Comparison of ENCODE assay signal across 1 cellular context in genomic region chr12:101719566-101719965, GRCh38.
TF ChIP-seq lines count a peak whose summit lies in the region.

No MANE protein-coding gene starts in this region.

TF ChIP-seq in IMR-90, 13 proteins besides CTCF, POLR2A, EP300 and RAD21 (continued from another document):
- TF ChIP-seq, protein P1, sequence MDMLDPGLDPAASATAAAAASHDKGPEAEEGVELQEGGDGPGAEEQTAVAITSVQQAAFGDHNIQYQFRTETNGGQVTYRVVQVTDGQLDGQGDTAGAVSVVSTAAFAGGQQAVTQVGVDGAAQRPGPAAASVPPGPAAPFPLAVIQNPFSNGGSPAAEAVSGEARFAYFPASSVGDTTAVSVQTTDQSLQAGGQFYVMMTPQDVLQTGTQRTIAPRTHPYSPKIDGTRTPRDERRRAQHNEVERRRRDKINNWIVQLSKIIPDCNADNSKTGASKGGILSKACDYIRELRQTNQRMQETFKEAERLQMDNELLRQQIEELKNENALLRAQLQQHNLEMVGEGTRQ (IDR thresholded peaks at IDR 0.05; ENCODE audit: low read depth, low read length) = no peak
- no peak for TF ChIP-seq CHD1 (IDR thresholded peaks at IDR 0.05; ENCODE audit: low read depth, low read length)
- no peak for TF ChIP-seq SMC3 (IDR thresholded peaks at IDR 0.05; ENCODE audit: low read depth, low read length)
- no peak for TF ChIP-seq MAZ (IDR thresholded peaks at IDR 0.05; ENCODE audit: borderline replicate concordance, low read depth, low read length)
- TF ChIP-seq BHLHE40 (IDR thresholded peaks at IDR 0.05; ENCODE audit: low read depth, low read length) = no peak
- no peak for TF ChIP-seq CEBPB (IDR thresholded peaks at IDR 0.05; ENCODE audit: low read depth, low read length)
- TF ChIP-seq MAFK (IDR thresholded peaks at IDR 0.05; ENCODE audit: low read depth, low read length) = no peak
